Comparison of ENCODE assay signal across 8 cellular contexts in genomic region chr1:156627313-156627880, GRCh38.
DNase-seq lines count a peak whose midpoint lies in the region; ATAC-seq and TF ChIP-seq lines count a peak whose summit lies in the region.

No MANE protein-coding gene starts in this region.

- peak; percentile 32 for ATAC-seq in effector memory CD8-positive, alpha-beta T cell (replicated peaks)
- ATAC-seq in HG03095 (IDR thresholded peaks at IDR 0.05; ENCODE audit: unreplicated experiment) (no peak), HG03571 (IDR thresholded peaks at IDR 0.05; ENCODE audit: unreplicated experiment) (no peak)

- H3K4me1 Mint-ChIP-seq in effector memory CD8-positive, alpha-beta T cell (ENCODE audit: low read depth in 2 of 2), result peaks cover 7 to 10% of the 10 kb centered on the region in 2 donors

- TF ChIP-seq CTCF in LNCaP clone FGC (IDR thresholded peaks at IDR 0.05; ENCODE audit: control insufficient read depth, extremely low read depth, insufficient read depth), result peak; percentile 74

- no peak overlapping the region for H3K27ac Mint-ChIP-seq in effector memory CD8-positive, alpha-beta T cell

- no peaks in the 10 kb centered on the region for H3K9me3 Mint-ChIP-seq in effector memory CD8-positive, alpha-beta T cell

- peaks cover 8% of the 10 kb centered on the region for H3K36me3 Mint-ChIP-seq in effector memory CD8-positive, alpha-beta T cell (ENCODE audit: insufficient read depth)

- H3K27me3 Mint-ChIP-seq in effector memory CD8-positive, alpha-beta T cell, result peaks cover 78 to 86% of the 10 kb centered on the region in 2 donors

- peak; percentile 78 for DNase-seq in activated effector memory CD4-positive, alpha-beta T cell treated with anti-CD3 and anti-CD28 coated beads, Interleukin-2, amount 50 U/mL, for 16 hours
- DNase-seq in activated effector memory CD4-positive, alpha-beta T cell treated with Interleukin-2 at 50 U/mL for 16 hours, result no peak
- DNase-seq in LNCaP clone FGC (ENCODE audit: low read depth) (no peak), SHP77 treated with DMSO at 0.1 percent for 48 hours (lab: John Stamatoyannopoulos, UW) (peak; percentile 67), pons (ENCODE audit: low spot score) (peak; percentile 65)
- peak in 1 of 3 experiments; percentile 40 for DNase-seq in effector memory CD8-positive, alpha-beta T cell

- H3K4me3 ChIP-seq in LNCaP clone FGC (ENCODE audit: low read depth, low read length), result no peak overlapping the region

- no peak overlapping the region for H3K4me3 Mint-ChIP-seq in effector memory CD8-positive, alpha-beta T cell

Comparison
In these comparisons a context has a peak if more than half of its experiments do, and no peak if none do; other contexts are left out.
1. DNase-seq: peak in activated effector memory CD4-positive, alpha-beta T cell treated with anti-CD3 and anti-CD28 coated beads, Interleukin-2, amount 50 U/mL, for 16 hours (single experiment), SHP77 treated with DMSO at 0.1 percent for 48 hours (single experiment) and pons (single experiment); none in activated effector memory CD4-positive, alpha-beta T cell treated with Interleukin-2 at 50 U/mL for 16 hours (single experiment) and LNCaP clone FGC (single experiment).